ENCODE assay signal across 21 cellular contexts in genomic region chr12:127245437-127245836, GRCh38.
DNase-seq lines count a peak whose midpoint lies in the region; FAIRE-seq and TF ChIP-seq lines count a peak whose summit lies in the region.
"Had no signal": no experiment of that assay in that cellular context is flagged by ENCODE, and none has a peak within 500 bp of the region (broad histone marks: within the 10 kb centered on the region; RNA-seq: fewer than 3 reads in every experiment).

No MANE protein-coding gene starts in this region.

- H3K27ac Mint-ChIP-seq in activated T-helper 2 cell treated with anti-CD3 and anti-CD28 coated beads, Interferon-gamma antibody, Interleukin-2, Interleukin-4, amounts not matched to agents 10 μg/mL and 5 μg/mL and 100 μg/mL, durations not matched to agents 14 hours and 24 hours and 36 hours = no peak overlapping the region
- H3K27ac Mint-ChIP-seq: neural progenitor cell; stimulated activated naive CD8-positive, alpha-beta T cell treated with anti-CD3 and anti-CD28 coated beads, Interleukin-15, Interleukin-2, amounts not matched to agents 100 ng/mL and 50 ng/mL, for 24 hours; type B pancreatic cell had no signal

- no peaks in the 10 kb centered on the region for H3K9me3 ChIP-seq in right atrium auricular region
- H3K9me3 ChIP-seq: ascending aorta, Caco-2 had no signal

- H3K36me3 ChIP-seq in bronchial epithelial cell (ENCODE audit: control insufficient read depth, insufficient read depth, low read length) (no peaks in the 10 kb centered on the region), right atrium auricular region (no peaks in the 10 kb centered on the region)
- H3K36me3 ChIP-seq: ascending aorta, neural progenitor cell had no signal

- no peaks in the 10 kb centered on the region for H3K4me1 ChIP-seq in right atrium auricular region
- H3K4me1 ChIP-seq: ascending aorta, Caco-2, neural progenitor cell had no signal

- H3K27me3 ChIP-seq in bronchial epithelial cell (ENCODE audit: control insufficient read depth, insufficient read depth, low read length) (no peaks in the 10 kb centered on the region), right atrium auricular region (no peaks in the 10 kb centered on the region)
- H3K27me3 ChIP-seq: ascending aorta, neural progenitor cell had no signal

- DNase-seq in ACHN = peak; percentile 25
- peak; percentile 32 for DNase-seq in HT1080 (ENCODE audit: low read depth)
- peak; percentile 60 for DNase-seq in bronchial epithelial cell (ENCODE audit: low read depth)
- DNase-seq in kidney glomerular epithelial cell (lab: John Stamatoyannopoulos, UW) = peak; percentile 13
- DNase-seq in NCI-H1694 (lab: John Stamatoyannopoulos, UW) = no peak
- no peak for DNase-seq in activated T-helper 2 cell treated with anti-CD3 and anti-CD28 coated beads, Interferon-gamma antibody, Interleukin-2, Interleukin-4, amounts not matched to agents 10 μg/mL and 5 μg/mL and 100 μg/mL, durations not matched to agents 14 hours and 24 hours and 36 hours (ENCODE audit: low spot score)
- no peak for DNase-seq in activated effector memory CD4-positive, alpha-beta T cell treated with Interleukin-2 at 50 U/mL for 16 hours
- DNase-seq in right atrium auricular region (ENCODE audit: low spot score) = no peak
- DNase-seq: activated CD4-positive, alpha-beta T cell treated with anti-CD3 and anti-CD28 coated beads for 4 hours; activated gamma-delta T cell treated with Interleukin-2 at 50 U/mL for 16 hours; Caco-2; NCI-H526 treated with DMSO at 0.1 percent for 48 hours; OCI-M1; retina; T-helper 9 cell had no signal

- intact Hi-C loops in activated T-helper 2 cell treated with anti-CD3 and anti-CD28 coated beads, Interferon-gamma antibody, Interleukin-2, Interleukin-4, amounts not matched to agents 10 μg/mL and 5 μg/mL and 100 μg/mL, durations not matched to agents 14 hours and 24 hours and 36 hours (cut with micrococcal nuclease) = no loop called here

- no peaks in the 10 kb centered on the region for H3K4me1 Mint-ChIP-seq in activated T-helper 2 cell treated with anti-CD3 and anti-CD28 coated beads, Interferon-gamma antibody, Interleukin-2, Interleukin-4, amounts not matched to agents 10 μg/mL and 5 μg/mL and 100 μg/mL, durations not matched to agents 14 hours and 24 hours and 36 hours (ENCODE audit: low read depth)
- H3K4me1 Mint-ChIP-seq: neural progenitor cell had no signal

- no peak overlapping the region for H3K4me3 ChIP-seq in bronchial epithelial cell (ENCODE audit: low read depth, low read length)
- H3K4me3 ChIP-seq in right atrium auricular region = no peak overlapping the region
- H3K4me3 ChIP-seq: ascending aorta, neural progenitor cell, SK-N-MC had no signal

- no peaks in the 10 kb centered on the region for H3K27me3 Mint-ChIP-seq in activated T-helper 2 cell treated with anti-CD3 and anti-CD28 coated beads, Interferon-gamma antibody, Interleukin-2, Interleukin-4, amounts not matched to agents 10 μg/mL and 5 μg/mL and 100 μg/mL, durations not matched to agents 14 hours and 24 hours and 36 hours (ENCODE audit: low read depth)

- peaks cover 3% of the 10 kb centered on the region for H3K9me3 Mint-ChIP-seq in activated T-helper 2 cell treated with anti-CD3 and anti-CD28 coated beads, Interferon-gamma antibody, Interleukin-2, Interleukin-4, amounts not matched to agents 10 μg/mL and 5 μg/mL and 100 μg/mL, durations not matched to agents 14 hours and 24 hours and 36 hours
- H3K9me3 Mint-ChIP-seq: neural progenitor cell, type B pancreatic cell had no signal

- no peak overlapping the region for H3K4me3 Mint-ChIP-seq in activated T-helper 2 cell treated with anti-CD3 and anti-CD28 coated beads, Interferon-gamma antibody, Interleukin-2, Interleukin-4, amounts not matched to agents 10 μg/mL and 5 μg/mL and 100 μg/mL, durations not matched to agents 14 hours and 24 hours and 36 hours (ENCODE audit: low read depth)
- H3K4me3 Mint-ChIP-seq: neural progenitor cell; stimulated activated naive CD8-positive, alpha-beta T cell treated with anti-CD3 and anti-CD28 coated beads, Interleukin-15, Interleukin-2, amounts not matched to agents 100 ng/mL and 50 ng/mL, for 24 hours; type B pancreatic cell had no signal

- H3K27ac ChIP-seq in right atrium auricular region = no peak overlapping the region
- H3K27ac ChIP-seq: ascending aorta, neural progenitor cell, SK-N-MC had no signal

- FAIRE-seq in bronchial epithelial cell (lab: Jason Lieb, UNC) = no peak
- FAIRE-seq: endothelial cell of umbilical vein had no signal

- no peak for TF ChIP-seq CTCF in bronchial epithelial cell (IDR thresholded peaks at IDR 0.05; ENCODE audit: insufficient read depth, low read length, severe bottlenecking)
- no peak for TF ChIP-seq CTCF in right atrium auricular region (IDR thresholded peaks at IDR 0.05)

- in situ Hi-C loops in ACHN (cut with HindIII; ENCODE audit: low pct_ligation_motif_present, low pct_unique_long_range_greater_than_20kb, low sequenced_read_pairs) = no loop called here

- H3K36me3 Mint-ChIP-seq in activated T-helper 2 cell treated with anti-CD3 and anti-CD28 coated beads, Interferon-gamma antibody, Interleukin-2, Interleukin-4, amounts not matched to agents 10 μg/mL and 5 μg/mL and 100 μg/mL, durations not matched to agents 14 hours and 24 hours and 36 hours (ENCODE audit: low read depth) = no peaks in the 10 kb centered on the region
- H3K36me3 Mint-ChIP-seq: neural progenitor cell, type B pancreatic cell had no signal

Comparison
In these comparisons a context has a peak if more than half of its experiments do, and no peak if none do; other contexts are left out.
1. DNase-seq: peak in ACHN (single experiment), HT1080 (single experiment), bronchial epithelial cell (single experiment) and kidney glomerular epithelial cell (single experiment); none in NCI-H1694 (single experiment), activated T-helper 2 cell treated with anti-CD3 and anti-CD28 coated beads, Interferon-gamma antibody, Interleukin-2, Interleukin-4, amounts not matched to agents 10 μg/mL and 5 μg/mL and 100 μg/mL, durations not matched to agents 14 hours and 24 hours and 36 hours (single experiment), activated effector memory CD4-positive, alpha-beta T cell treated with Interleukin-2 at 50 U/mL for 16 hours (single experiment) and right atrium auricular region (single experiment).